28 cellular contexts compared by ENCODE assay signal in genomic region chr1:114315601-114316000, GRCh38.
DNase-seq lines count a peak whose midpoint lies in the region; ATAC-seq, FAIRE-seq and TF ChIP-seq lines count a peak whose summit lies in the region.
"Had no signal": no experiment of that assay in that cellular context is flagged by ENCODE, and none has a peak within 500 bp of the region (broad histone marks: within the 10 kb centered on the region; RNA-seq: fewer than 3 reads in every experiment).

No MANE protein-coding gene starts in this region.

- no peak overlapping the region for H3K9ac ChIP-seq in astrocyte (ENCODE audit: low read length)
- H3K9ac ChIP-seq: KMS-11 had no signal

- H3K9me3 ChIP-seq in astrocyte (ENCODE audit: insufficient read depth, low read depth, low read length) (no peaks in the 10 kb centered on the region), thyroid gland (no peaks in the 10 kb centered on the region)
- H3K9me3 ChIP-seq: adrenal gland, HAP-1, pancreas, spleen, stomach, tibial artery had no signal

- TF ChIP-seq CTCF in astrocyte (IDR thresholded peaks at IDR 0.05; ENCODE audit: insufficient read depth, low read depth, low read length): no peak
- TF ChIP-seq CTCF in foreskin fibroblast (IDR thresholded peaks at IDR 0.05; ENCODE audit: low read depth, low read length): no peak
- no peak for TF ChIP-seq CTCF in brain microvascular endothelial cell (IDR thresholded peaks at IDR 0.05; ENCODE audit: low read depth, low read length, missing control alignments)
- TF ChIP-seq CTCF in thyroid gland (IDR thresholded peaks at IDR 0.05): no peak

- H2AFZ ChIP-seq in astrocyte (ENCODE audit: low read depth, low read length): no peak overlapping the region

- intact Hi-C loops in thyroid gland (cut with DNase I): no loop called here

- peaks cover 37% of the 10 kb centered on the region for H3K4me1 Mint-ChIP-seq in astrocyte (ENCODE audit: low read depth, unreplicated experiment)

- no peak overlapping the region for H3K4me2 ChIP-seq in astrocyte (ENCODE audit: low read length)
- H3K4me2 ChIP-seq: KMS-11 had no signal

- H3K36me3 ChIP-seq in astrocyte (ENCODE audit: insufficient read depth, low read length) (no peaks in the 10 kb centered on the region), brain microvascular endothelial cell (replicated peaks) (no peaks in the 10 kb centered on the region), thyroid gland (no peaks in the 10 kb centered on the region)
- H3K36me3 ChIP-seq: adrenal gland, HAP-1, pancreas, spleen, stomach, tibial artery had no signal

- no peak overlapping the region for H3K4me3 ChIP-seq in astrocyte (ENCODE audit: insufficient read depth, low read depth, low read length)
- H3K4me3 ChIP-seq in foreskin fibroblast (ENCODE audit: low read depth in 1 of 2, low read length in 2 of 2): no peak overlapping the region
- H3K4me3 ChIP-seq in brain microvascular endothelial cell (ENCODE audit: low read depth, low read length): no peak overlapping the region
- no peak overlapping the region for H3K4me3 ChIP-seq in thyroid gland (replicated peaks in 1 of 3)
- H3K4me3 ChIP-seq: adrenal gland, HAP-1, pancreas, spleen, stomach, tibial artery had no signal

- DNase-seq in GM03348 (ENCODE audit: low spot score) (peak; percentile 54), astrocyte (ENCODE audit: low read depth) (no peak), foreskin fibroblast (peak; percentile 10 to 21), NCI-H2196 (lab: John Stamatoyannopoulos, UW; ENCODE audit: unreplicated experiment) (no peak), brain microvascular endothelial cell (no peak), thyroid gland (no peak)
- DNase-seq: activated CD4-positive, CD25-positive, alpha-beta regulatory T cell treated with anti-CD3 and anti-CD28 coated beads, Interleukin-2, amount 50 U/mL, for 72 hours; activated CD8-positive, alpha-beta memory T cell treated with anti-CD3 and anti-CD28 coated beads, Interleukin-2, amount 50 U/mL, for 48 hours; activated naive CD4-positive, alpha-beta T cell treated with anti-CD3 and anti-CD28 coated beads for 36 hours; adrenal gland; CD8-positive, alpha-beta memory T cell; mammary epithelial cell; MM.1S; NCI-H1417; NCI-H2029 treated with DMSO at 0.1 percent for 48 hours; NCI-H226; pancreas; spleen; stomach; T-helper 2 cell; tibial artery had no signal

- no peak for TF ChIP-seq POLR2A in thyroid gland (IDR thresholded peaks at IDR 0.05)

- no peak for ATAC-seq in GM18873 (IDR thresholded peaks at IDR 0.05; ENCODE audit: low FRiP score, unreplicated experiment)
- ATAC-seq: pancreas, Right ventricle myocardium inferior had no signal

- no peaks in the 10 kb centered on the region for H4K20me1 ChIP-seq in astrocyte (ENCODE audit: insufficient read depth, low read length)

- H3K27ac ChIP-seq in astrocyte (ENCODE audit: low read depth, low read length) (no peak overlapping the region), brain microvascular endothelial cell (no peak overlapping the region), thyroid gland (no peak overlapping the region)
- H3K27ac ChIP-seq: adrenal gland, KMS-11, pancreas, spleen, stomach had no signal

- peak overlapping the region; percentile 58 for H3K27ac Mint-ChIP-seq in astrocyte (ENCODE audit: unreplicated experiment)
- H3K27ac Mint-ChIP-seq: activated CD4-positive, alpha-beta memory T cell treated with anti-CD3 and anti-CD28 coated beads for 36 hours; activated naive CD4-positive, alpha-beta T cell treated with anti-CD3 and anti-CD28 coated beads for 36 hours had no signal

- H3K4me1 ChIP-seq in astrocyte (ENCODE audit: insufficient read depth, low read length) (peaks cover 26% of the 10 kb centered on the region), thyroid gland (no peaks in the 10 kb centered on the region)
- H3K4me1 ChIP-seq: adrenal gland, HAP-1, pancreas, spleen, stomach had no signal

- H3K27me3 Mint-ChIP-seq in astrocyte (ENCODE audit: low read depth, unreplicated experiment): no peaks in the 10 kb centered on the region
- H3K27me3 Mint-ChIP-seq: activated CD4-positive, alpha-beta memory T cell treated with anti-CD3 and anti-CD28 coated beads for 36 hours; CD8-positive, alpha-beta memory T cell had no signal

- no peak for FAIRE-seq in astrocyte (lab: Jason Lieb, UNC)
- FAIRE-seq: GM12891, pancreas had no signal

- no peak overlapping the region for H3K4me3 Mint-ChIP-seq in astrocyte (ENCODE audit: unreplicated experiment)
- H3K4me3 Mint-ChIP-seq: activated CD4-positive, alpha-beta memory T cell treated with anti-CD3 and anti-CD28 coated beads for 36 hours; activated naive CD4-positive, alpha-beta T cell treated with anti-CD3 and anti-CD28 coated beads for 36 hours; CD8-positive, alpha-beta memory T cell; nephron had no signal

- peaks cover 2% of the 10 kb centered on the region for H3K9me3 Mint-ChIP-seq in astrocyte (ENCODE audit: unreplicated experiment)

- H3K27me3 ChIP-seq in astrocyte (ENCODE audit: insufficient read depth, low read length): no peaks in the 10 kb centered on the region
- H3K27me3 ChIP-seq in brain microvascular endothelial cell (replicated peaks): no peaks in the 10 kb centered on the region
- no peaks in the 10 kb centered on the region for H3K27me3 ChIP-seq in thyroid gland
- H3K27me3 ChIP-seq: adrenal gland, pancreas, spleen, stomach, tibial artery had no signal

- in situ Hi-C loops in brain microvascular endothelial cell (cut with HindIII; ENCODE audit: low pct_ligation_motif_present, low sequenced_read_pairs): no loop called here

- H3K79me2 ChIP-seq in astrocyte (ENCODE audit: insufficient read depth, low read length): no peaks in the 10 kb centered on the region

- no peaks in the 10 kb centered on the region for H3K36me3 Mint-ChIP-seq in astrocyte (ENCODE audit: low read depth, unreplicated experiment)
- H3K36me3 Mint-ChIP-seq: activated CD4-positive, alpha-beta memory T cell treated with anti-CD3 and anti-CD28 coated beads for 36 hours; CD8-positive, alpha-beta memory T cell had no signal

Comparison
In these comparisons a context has a peak if more than half of its experiments do, and no peak if none do; other contexts are left out.
1. DNase-seq: peak in GM03348 (single experiment) and foreskin fibroblast (2 of 2); none in astrocyte (single experiment), NCI-H2196 (single experiment), brain microvascular endothelial cell (single experiment) and thyroid gland (0 of 2).